ENCODE assay signal across 20 cellular contexts in genomic region chr16:72645526-72645925, GRCh38.
A peak's percentile ranks its signal among the peaks of the same experiment; 100 is the strongest.
DNase-seq lines count a peak whose midpoint lies in the region; ATAC-seq and TF ChIP-seq lines count a peak whose summit lies in the region.
"Had no signal": no experiment of that assay in that cellular context is flagged by ENCODE, and none has a peak within 500 bp of the region (broad histone marks: within the 10 kb centered on the region; RNA-seq: fewer than 3 reads in every experiment).

No MANE protein-coding gene starts in this region.

- H4K20me1 ChIP-seq in KMS-11 (ENCODE audit: insufficient read depth) = no peaks in the 10 kb centered on the region
- H4K20me1 ChIP-seq in osteoblast (ENCODE audit: insufficient read depth, low read length) = no peaks in the 10 kb centered on the region

- H3K27ac Mint-ChIP-seq in activated T-cell treated with anti-CD3 and anti-CD28 coated beads, Interleukin-2, amount 50 U/mL, for 72 hours = no peak overlapping the region
- no peak overlapping the region for H3K27ac Mint-ChIP-seq in endothelial cell (ENCODE audit: unreplicated experiment)
- H3K27ac Mint-ChIP-seq: CD4-positive, alpha-beta memory T cell had no signal

- H2AFZ ChIP-seq in KMS-11 (ENCODE audit: low read depth) (no peak overlapping the region), osteoblast (ENCODE audit: low read length) (peak overlapping the region; percentile 71)

- H3K27ac ChIP-seq in KMS-11 = peak overlapping the region; percentile 63; the same call in 1 of the 2 replicates
- no peak overlapping the region for H3K27ac ChIP-seq in osteoblast (ENCODE audit: low read depth, low read length)
- H3K27ac ChIP-seq: SJSA1 had no signal

- peak; percentile 16 for DNase-seq in EH (ENCODE audit: low read depth)
- peak; percentile 63 for DNase-seq in amniotic epithelial cell (ENCODE audit: low read depth)
- no peak for DNase-seq in osteoblast (ENCODE audit: insufficient read length, low spot score, missing footprints)
- DNase-seq in activated T-cell treated with anti-CD3 and anti-CD28 coated beads, Interleukin-2, amount 50 U/mL, for 72 hours = no peak
- DNase-seq in NCI-H82 (lab: John Stamatoyannopoulos, UW) = no peak
- DNase-seq in NCI-H446 treated with DMSO at 0.1 percent for 48 hours (lab: John Stamatoyannopoulos, UW) = no peak
- no peak for DNase-seq in endothelial cell (ENCODE audit: low spot score)
- DNase-seq: BE2C; Calu3; CD4-positive, alpha-beta memory T cell; DMS79; GF-D8; NCI-H1417 treated with DMSO at 0.1 percent for 48 hours; NCI-H1930; NCI-H69; OCI-M1; RPMI8226 had no signal

- H3K27me3 ChIP-seq in KMS-11 (ENCODE audit: insufficient read depth, low read depth) (no peaks in the 10 kb centered on the region), osteoblast (ENCODE audit: insufficient read depth, low read length) (no peaks in the 10 kb centered on the region)
- H3K27me3 ChIP-seq: BE2C, SJSA1 had no signal

- H3K79me2 ChIP-seq in KMS-11 (ENCODE audit: insufficient read depth, low read depth) = no peaks in the 10 kb centered on the region
- H3K79me2 ChIP-seq in osteoblast (ENCODE audit: insufficient read depth, low read length) = no peaks in the 10 kb centered on the region

- no peaks in the 10 kb centered on the region for H3K36me3 Mint-ChIP-seq in activated T-cell treated with anti-CD3 and anti-CD28 coated beads, Interleukin-2, amount 50 U/mL, for 72 hours (ENCODE audit: insufficient read depth in 2 of 2)
- no peaks in the 10 kb centered on the region for H3K36me3 Mint-ChIP-seq in endothelial cell (ENCODE audit: low read depth, unreplicated experiment)
- H3K36me3 Mint-ChIP-seq: CD4-positive, alpha-beta memory T cell had no signal

- H3K4me2 ChIP-seq in KMS-11 (peak overlapping the region; percentile 67), osteoblast (ENCODE audit: insufficient read depth, low read length) (peak overlapping the region; percentile 26)

- TF ChIP-seq CTCF in KMS-11 (conservative IDR thresholded peaks at IDR 0.05; ENCODE audit: low read depth, low read length) (no peak), osteoblast (IDR thresholded peaks at IDR 0.05; ENCODE audit: extremely low read depth, low read depth, low read length) (no peak), endothelial cell (IDR thresholded peaks at IDR 0.05; ENCODE audit: unreplicated experiment) (no peak)

- no peaks in the 10 kb centered on the region for H3K27me3 Mint-ChIP-seq in activated T-cell treated with anti-CD3 and anti-CD28 coated beads, Interleukin-2, amount 50 U/mL, for 72 hours (ENCODE audit: low read depth)
- no peaks in the 10 kb centered on the region for H3K27me3 Mint-ChIP-seq in endothelial cell (ENCODE audit: unreplicated experiment)
- H3K27me3 Mint-ChIP-seq: CD4-positive, alpha-beta memory T cell; IgD-negative memory B cell had no signal

- H3K4me1 ChIP-seq in KMS-11 (ENCODE audit: low read depth, poor library complexity, severe bottlenecking) (peaks cover 50% of the 10 kb centered on the region), osteoblast (ENCODE audit: insufficient read depth, low read length) (no peaks in the 10 kb centered on the region)
- H3K4me1 ChIP-seq: BE2C had no signal

- H3K36me3 ChIP-seq in KMS-11 (ENCODE audit: insufficient read depth) = no peaks in the 10 kb centered on the region
- no peaks in the 10 kb centered on the region for H3K36me3 ChIP-seq in osteoblast (ENCODE audit: insufficient read depth, low read length)
- H3K36me3 ChIP-seq: BE2C, SJSA1 had no signal

- no peaks in the 10 kb centered on the region for H3K4me1 Mint-ChIP-seq in activated T-cell treated with anti-CD3 and anti-CD28 coated beads, Interleukin-2, amount 50 U/mL, for 72 hours (ENCODE audit: low read depth)
- peaks cover 4% of the 10 kb centered on the region for H3K4me1 Mint-ChIP-seq in endothelial cell (ENCODE audit: unreplicated experiment)
- H3K4me1 Mint-ChIP-seq: CD4-positive, alpha-beta memory T cell had no signal

- ATAC-seq in activated T-cell treated with anti-CD3 and anti-CD28 coated beads, Interleukin-2, amount 50 U/mL, for 72 hours (replicated peaks in 1 of 2) = no peak

- H3K9me3 Mint-ChIP-seq in activated T-cell treated with anti-CD3 and anti-CD28 coated beads, Interleukin-2, amount 50 U/mL, for 72 hours = peaks cover 0 to 2% of the 10 kb centered on the region in 2 donors
- no peaks in the 10 kb centered on the region for H3K9me3 Mint-ChIP-seq in endothelial cell (ENCODE audit: unreplicated experiment)

- no peak overlapping the region for H3K4me3 Mint-ChIP-seq in activated T-cell treated with anti-CD3 and anti-CD28 coated beads, Interleukin-2, amount 50 U/mL, for 72 hours
- no peak overlapping the region for H3K4me3 Mint-ChIP-seq in endothelial cell (ENCODE audit: unreplicated experiment)
- H3K4me3 Mint-ChIP-seq: CD4-positive, alpha-beta memory T cell; IgD-negative memory B cell had no signal

- no peak overlapping the region for H3K9ac ChIP-seq in KMS-11

- no peak overlapping the region for H3K4me3 ChIP-seq in KMS-11 (IDR thresholded peaks at IDR 0.05; ENCODE audit: insufficient read depth, low read depth, low read length)
- H3K4me3 ChIP-seq in osteoblast (ENCODE audit: insufficient read depth, low read length) = no peak overlapping the region
- H3K4me3 ChIP-seq: SJSA1 had no signal

- no peaks in the 10 kb centered on the region for H3K9me3 ChIP-seq in osteoblast (ENCODE audit: low read depth, low read length)
- H3K9me3 ChIP-seq: BE2C, SJSA1 had no signal

Comparison
In these comparisons a context has a peak if more than half of its experiments do, and no peak if none do; other contexts are left out.
1. DNase-seq: peak in EH (single experiment) and amniotic epithelial cell (single experiment); none in osteoblast (single experiment), activated T-cell treated with anti-CD3 and anti-CD28 coated beads, Interleukin-2, amount 50 U/mL, for 72 hours (0 of 2), NCI-H82 (single experiment), NCI-H446 treated with DMSO at 0.1 percent for 48 hours (single experiment) and endothelial cell (single experiment).